ENCODE assay signal across 8 cellular contexts in genomic region chr12:52081263-52081733, GRCh38. TPM values are rescaled to one million over a fixed set of nuclear protein-coding genes. Genes with fewer than 3 reads are reported as not detected.
DNase-seq lines count a peak whose midpoint lies in the region; ATAC-seq, FAIRE-seq and TF ChIP-seq lines count a peak whose summit lies in the region.

No MANE protein-coding gene starts in this region.

- no peaks in the 10 kb centered on the region for H3K27me3 Mint-ChIP-seq in memory B cell

- peaks cover 10% of the 10 kb centered on the region for H3K36me3 Mint-ChIP-seq in memory B cell

- no peak for TF ChIP-seq POLR2A in GM12892 (IDR thresholded peaks at IDR 0.05; ENCODE audit: low read depth, low read length)

- FAIRE-seq in GM12892 (lab: Jason Lieb, UNC) (no peak), RCC 7860 (lab: Jason Lieb, UNC) (no peak)

- intact Hi-C loops in posterior cingulate gyrus (cut with DNase I), result no loop called here

- H3K9me3 Mint-ChIP-seq in memory B cell, result no peaks in the 10 kb centered on the region

- ATAC-seq in GM18909 (IDR thresholded peaks at IDR 0.05; ENCODE audit: poor library complexity, unreplicated experiment) (peak; percentile 67), HG03097 (IDR thresholded peaks at IDR 0.05; ENCODE audit: low FRiP score, unreplicated experiment) (peak; percentile 59), memory B cell (ENCODE audit: low read depth) (peak; percentile 98)

- peak overlapping the region; percentile 54 for H3K27ac Mint-ChIP-seq in memory B cell

- DNase-seq in SHP77 (lab: John Stamatoyannopoulos, UW), result peak; percentile 89
- peak; percentile 71 to 80 for DNase-seq in memory B cell (ENCODE audit: low spot score in 2 of 2)
- no peak for DNase-seq in GM12892 (ENCODE audit: insufficient read length)
- no peak for DNase-seq in RCC 7860 (ENCODE audit: low spot score)
- no peak for DNase-seq in mucosa of gallbladder (ENCODE audit: low spot score)
- DNase-seq in posterior cingulate gyrus, result no peak

- H3K4me3 Mint-ChIP-seq in memory B cell, result peak overlapping the region; percentile 76

- H3K4me1 Mint-ChIP-seq in memory B cell, result peaks cover 16% of the 10 kb centered on the region

RNA-seq across cellular contexts. Expression of gene SMIM41, which starts 1.8 kb away (rescaled TPM):
- polyA plus RNA-seq in GM12892 (2012; ENCODE audit: missing spikeins), result not detected
- 0.46 TPM for total RNA-seq in mucosa of gallbladder

RNA-seq across cellular contexts. Expression of gene ATG101, which starts 11.5 kb away (rescaled TPM):
- 13.5 TPM for polyA plus RNA-seq in GM12892 (2012; ENCODE audit: missing spikeins)
- 38.6 TPM for total RNA-seq in mucosa of gallbladder

RNA-seq across cellular contexts. Expression of gene NR4A1, which starts 30.1 kb away (rescaled TPM):
- 3.3 TPM for polyA plus RNA-seq in GM12892 (2012; ENCODE audit: missing spikeins)
- 131 TPM for total RNA-seq in mucosa of gallbladder

Comparison
In these comparisons a context has a peak if more than half of its experiments do, and no peak if none do; other contexts are left out.
1. DNase-seq: peak in SHP77 (2 of 2) and memory B cell (2 of 2); none in GM12892 (single experiment), RCC 7860 (single experiment), mucosa of gallbladder (single experiment) and posterior cingulate gyrus (0 of 10).
2. Peak in every context shown above with its lines, with median percentiles within 50 percentile points of each other: ATAC-seq.